18 cellular contexts compared by ENCODE assay signal in genomic region chr7:90229728-90230127, GRCh38. TPM values are rescaled to one million over a fixed set of nuclear protein-coding genes. Genes with fewer than 3 reads are reported as not detected.
"Had no signal": no experiment of that assay in that cellular context is flagged by ENCODE, and none has a peak within 500 bp of the region (broad histone marks: within the 10 kb centered on the region; RNA-seq: fewer than 3 reads in every experiment).

No MANE protein-coding gene starts in this region.

- H3K36me3 ChIP-seq: brain microvascular endothelial cell had no signal

- ATAC-seq: effector memory CD8-positive, alpha-beta T cell; foreskin keratinocyte; left lobe of liver; natural killer cell; right cardiac atrium; stimulated activated naive CD8-positive, alpha-beta T cell treated with anti-CD3 and anti-CD28 coated beads, Interleukin-15, amount 100 ng/mL, for 72 hours had no signal

- H3K4me3 Mint-ChIP-seq: activated CD4-positive, alpha-beta T cell treated with anti-CD3 and anti-CD28 coated beads, Interleukin-2, amount 10 ng/mL, durations not matched to agents 7 days and 5 days; activated naive CD8-positive, alpha-beta T cell treated with anti-CD3 and anti-CD28 coated beads for 36 hours; dendritic cell treated with granulocyte-macrophage colony-stimulating factor and Interleukin-4, amounts not matched to agents 40 ng/mL and 50 ng/mL, for 4 days; effector memory CD8-positive, alpha-beta T cell; natural killer cell; stimulated activated naive CD8-positive, alpha-beta T cell treated with anti-CD3 and anti-CD28 coated beads, Interleukin-15, amount 100 ng/mL, for 72 hours had no signal

- H3K27ac Mint-ChIP-seq: activated CD4-positive, alpha-beta T cell treated with anti-CD3 and anti-CD28 coated beads, Interleukin-2, amount 10 ng/mL, durations not matched to agents 7 days and 5 days; activated naive CD8-positive, alpha-beta T cell treated with anti-CD3 and anti-CD28 coated beads for 36 hours; dendritic cell treated with granulocyte-macrophage colony-stimulating factor and Interleukin-4, amounts not matched to agents 40 ng/mL and 50 ng/mL, for 4 days; effector memory CD8-positive, alpha-beta T cell; natural killer cell; stimulated activated naive CD8-positive, alpha-beta T cell treated with anti-CD3 and anti-CD28 coated beads, Interleukin-15, amount 100 ng/mL, for 72 hours had no signal

- H3K4me1 ChIP-seq: foreskin keratinocyte had no signal

- H3K27me3 ChIP-seq: brain microvascular endothelial cell, foreskin keratinocyte had no signal

- DNase-seq: activated CD4-positive, alpha-beta T cell treated with anti-CD3 and anti-CD28 coated beads, Interleukin-2, amount 10 ng/mL, durations not matched to agents 7 days and 5 days; activated CD8-positive, alpha-beta memory T cell treated with anti-CD3 and anti-CD28 coated beads, Interleukin-2, amount 50 U/mL, for 48 hours; activated gamma-delta T cell treated with Interleukin-2 at 50 U/mL for 16 hours; activated naive CD8-positive, alpha-beta T cell treated with anti-CD3 and anti-CD28 coated beads for 36 hours; amygdala; brain microvascular endothelial cell; effector memory CD8-positive, alpha-beta T cell; foreskin keratinocyte; head of caudate nucleus; mammary epithelial cell; natural killer cell; nucleus accumbens; right cardiac atrium; stimulated activated naive CD8-positive, alpha-beta T cell treated with anti-CD3 and anti-CD28 coated beads, Interleukin-15, amount 100 ng/mL, for 72 hours; T-helper 2 cell had no signal

- H3K27ac ChIP-seq: brain microvascular endothelial cell, foreskin keratinocyte had no signal

- FAIRE-seq: urothelium cell line had no signal

- H3K36me3 Mint-ChIP-seq: activated naive CD8-positive, alpha-beta T cell treated with anti-CD3 and anti-CD28 coated beads for 36 hours; natural killer cell had no signal

- H3K4me1 Mint-ChIP-seq: activated CD4-positive, alpha-beta T cell treated with anti-CD3 and anti-CD28 coated beads, Interleukin-2, amount 10 ng/mL, durations not matched to agents 7 days and 5 days; activated naive CD8-positive, alpha-beta T cell treated with anti-CD3 and anti-CD28 coated beads for 36 hours; natural killer cell; stimulated activated naive CD8-positive, alpha-beta T cell treated with anti-CD3 and anti-CD28 coated beads, Interleukin-15, amount 100 ng/mL, for 72 hours had no signal

- H3K9me3 Mint-ChIP-seq: activated CD4-positive, alpha-beta T cell treated with anti-CD3 and anti-CD28 coated beads, Interleukin-2, amount 10 ng/mL, durations not matched to agents 7 days and 5 days; activated naive CD8-positive, alpha-beta T cell treated with anti-CD3 and anti-CD28 coated beads for 36 hours; dendritic cell treated with granulocyte-macrophage colony-stimulating factor and Interleukin-4, amounts not matched to agents 40 ng/mL and 50 ng/mL, for 4 days; effector memory CD8-positive, alpha-beta T cell; natural killer cell; stimulated activated naive CD8-positive, alpha-beta T cell treated with anti-CD3 and anti-CD28 coated beads, Interleukin-15, amount 100 ng/mL, for 72 hours had no signal

RNA-seq across cellular contexts. Expression of gene CFAP69, which starts 15.2 kb away (rescaled TPM):
- total RNA-seq: activated CD4-positive, alpha-beta T cell treated with anti-CD3 and anti-CD28 coated beads, Interleukin-2, amount 10 ng/mL, durations not matched to agents 7 days and 5 days had no signal

RNA-seq across cellular contexts. Expression of gene STEAP2, which starts 18.2 kb away (rescaled TPM):
- total RNA-seq: activated CD4-positive, alpha-beta T cell treated with anti-CD3 and anti-CD28 coated beads, Interleukin-2, amount 10 ng/mL, durations not matched to agents 7 days and 5 days; activated naive CD8-positive, alpha-beta T cell treated with anti-CD3 and anti-CD28 coated beads for 36 hours had no signal
